In the genomic region with DNA sequence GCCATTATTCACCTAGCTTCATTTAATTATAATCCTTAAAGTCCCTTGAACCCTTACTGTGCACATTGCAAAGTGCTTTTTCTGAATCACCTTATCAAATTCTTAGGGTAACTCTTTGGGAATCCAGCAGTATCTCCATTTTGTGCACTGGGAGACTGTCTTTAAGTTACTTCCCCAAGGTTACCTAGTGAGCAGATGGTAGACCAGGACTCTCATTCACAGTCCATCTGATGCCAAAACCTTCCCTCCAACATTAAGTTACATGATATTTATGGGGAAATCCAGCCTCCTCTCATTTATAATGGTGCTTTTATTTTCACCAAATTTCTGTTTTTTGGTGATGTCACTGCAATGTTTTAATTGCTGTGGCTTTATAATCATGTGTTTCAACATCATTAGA, we compare ENCODE assay signal across 19 cellular contexts.
A peak's percentile ranks its signal among the peaks of the same experiment; 100 is the strongest.
DNase-seq lines count a peak whose midpoint lies in the region; ATAC-seq and TF ChIP-seq lines count a peak whose summit lies in the region.
"Had no signal": no experiment of that assay in that cellular context is flagged by ENCODE, and none has a peak within 500 bp of the region (broad histone marks: within the 10 kb centered on the region; RNA-seq: fewer than 3 reads in every experiment).

No MANE protein-coding gene starts in this region.

- CTCF ChIA-PET in OCI-LY7 (lab: Charles Lee; ENCODE audit: unreplicated experiment), result no interaction called here

- H3K36me3 ChIP-seq in OCI-LY7 (ENCODE audit: insufficient read depth, low read length), result peaks cover 15% of the 10 kb centered on the region; the same call in 1 of the 2 replicates
- H3K36me3 ChIP-seq: BLaER1, SJSA1 had no signal

- BruUV-seq in OCI-LY7 (replicated peaks; lab: Mats Ljungman, UMichigan), result TSS peak; percentile 52

- no peak overlapping the region for H2AFZ ChIP-seq in OCI-LY7 (ENCODE audit: low read length)
- H2AFZ ChIP-seq: PC-9 had no signal

- H3K79me2 ChIP-seq in OCI-LY7 (ENCODE audit: insufficient read depth, low read depth, low read length), result no peaks in the 10 kb centered on the region

- peaks cover 6% of the 10 kb centered on the region for H3K4me1 ChIP-seq in OCI-LY7 (ENCODE audit: insufficient read depth, low read length, poor library complexity, severe bottlenecking)
- peaks cover 12% of the 10 kb centered on the region for H3K4me1 ChIP-seq in foreskin keratinocyte
- H3K4me1 ChIP-seq: BLaER1 had no signal

- intact Hi-C loops in OCI-LY7 (cut with micrococcal nuclease; ENCODE audit: unreplicated experiment), result no loop called here

- peak; percentile 38 for DNase-seq in NCI-H82 (lab: John Stamatoyannopoulos, UW)
- no peak for DNase-seq in NCI-H82 treated with DMSO at 0.1 percent for 48 hours (lab: John Stamatoyannopoulos, UW; ENCODE audit: unreplicated experiment)
- DNase-seq in NCI-H1694 (lab: John Stamatoyannopoulos, UW), result peak; percentile 27
- DNase-seq in OCI-LY7 (ENCODE audit: low spot score), result no peak
- DNase-seq in foreskin keratinocyte, result no peak
- DNase-seq: Calu3; CD4-positive, alpha-beta memory T cell; H7; KG1; NCI-H1417 treated with DMSO at 0.1 percent for 48 hours; NCI-H2029; NCI-H2227 treated with DMSO at 0.1 percent for 48 hours; NCI-H526; PC-9 had no signal

- H3K27ac ChIP-seq in OCI-LY7 (ENCODE audit: low read depth, low read length, poor library complexity, severe bottlenecking) (no peak overlapping the region), foreskin keratinocyte (peak overlapping the region; percentile 29)
- H3K27ac ChIP-seq: BLaER1, SJSA1 had no signal

- POLR2A ChIA-PET in OCI-LY7 (lab: Charles Lee), result no interaction called here

- H3K4me2 ChIP-seq in OCI-LY7 (ENCODE audit: low read length), result no peak overlapping the region
- H3K4me2 ChIP-seq: BLaER1 had no signal

- H4K20me1 ChIP-seq in OCI-LY7 (ENCODE audit: insufficient read depth, low read length), result no peaks in the 10 kb centered on the region
- H4K20me1 ChIP-seq: BLaER1 had no signal

- H3K9me3 ChIP-seq in OCI-LY7 (ENCODE audit: low read length), result no peaks in the 10 kb centered on the region
- H3K9me3 ChIP-seq: BLaER1, SJSA1 had no signal

- TF ChIP-seq CTCF in OCI-LY7 (conservative IDR thresholded peaks at IDR 0.05; ENCODE audit: low read length), result no peak
- no peak for TF ChIP-seq CTCF in foreskin keratinocyte (conservative IDR thresholded peaks at IDR 0.05)

- H3K4me3 ChIP-seq in OCI-LY7 (ENCODE audit: low read depth, low read length, poor library complexity, severe bottlenecking), result no peak overlapping the region
- H3K4me3 ChIP-seq: BLaER1, SJSA1 had no signal

- no peak for ATAC-seq in foreskin keratinocyte
- no peak for ATAC-seq in GM18909 (IDR thresholded peaks at IDR 0.05; ENCODE audit: poor library complexity, unreplicated experiment)
- no peak for ATAC-seq in GM21737 (IDR thresholded peaks at IDR 0.05; ENCODE audit: unreplicated experiment)
- ATAC-seq in HG02840 (IDR thresholded peaks at IDR 0.05; ENCODE audit: low FRiP score, unreplicated experiment), result no peak

- H3K27me3 ChIP-seq in foreskin keratinocyte, result no peaks in the 10 kb centered on the region
- H3K27me3 ChIP-seq: BLaER1, SJSA1 had no signal

- H3K9me2 ChIP-seq in OCI-LY7 (ENCODE audit: insufficient read depth, low read length), result no peaks in the 10 kb centered on the region

Comparison
In these comparisons a context has a peak if more than half of its experiments do, and no peak if none do; other contexts are left out.
1. DNase-seq: peak in NCI-H82 (single experiment) and NCI-H1694 (single experiment); none in NCI-H82 treated with DMSO at 0.1 percent for 48 hours (single experiment), OCI-LY7 (single experiment) and foreskin keratinocyte (0 of 2).